11 cellular contexts compared by ENCODE assay signal in genomic region chr4:87014284-87014782, GRCh38.
A peak's percentile ranks its signal among the peaks of the same experiment; 100 is the strongest.
DNase-seq lines count a peak whose midpoint lies in the region; ATAC-seq and TF ChIP-seq lines count a peak whose summit lies in the region.
"Had no signal": no experiment of that assay in that cellular context is flagged by ENCODE, and none has a peak within 500 bp of the region (broad histone marks: within the 10 kb centered on the region; RNA-seq: fewer than 3 reads in every experiment).

No MANE protein-coding gene starts in this region.

- DNase-seq in A673 (ENCODE audit: low spot score) (peak; percentile 62), KBM-7 (peak; percentile 58), SW 1271 (lab: John Stamatoyannopoulos, UW) (no peak), islet precursor cell (no peak)
- DNase-seq: activated CD4-positive, alpha-beta T cell treated with anti-CD3 and anti-CD28 coated beads, Interleukin-2, amount 10 ng/mL, durations not matched to agents 7 days and 5 days; DMS79; stimulated activated CD4-positive, alpha-beta T cell treated with anti-CD3 and anti-CD28 coated beads, Interleukin-15, amount 100 ng/mL, for 24 hours had no signal

- CTCF ChIA-PET in A673 (lab: Charles Lee) = no interaction called here

- no peaks in the 10 kb centered on the region for H3K9me3 ChIP-seq in A673 (ENCODE audit: low read depth, low read length, poor library complexity, severe bottlenecking)
- H3K9me3 ChIP-seq in muscle layer of duodenum (ENCODE audit: control insufficient read depth in 1 of 2, low read length in 2 of 2) = no peaks in the 10 kb centered on the region

- peak overlapping the region; percentile 34 for H3K4me3 ChIP-seq in A673 (ENCODE audit: low read depth, low read length, poor library complexity, severe bottlenecking)
- H3K4me3 ChIP-seq in muscle layer of duodenum (ENCODE audit: low read depth in 1 of 2, low read length in 2 of 2) = no peak overlapping the region

- H3K36me3 ChIP-seq in A673 (ENCODE audit: insufficient read depth, low read length, poor library complexity, severe bottlenecking) (no peaks in the 10 kb centered on the region), muscle layer of duodenum (ENCODE audit: control insufficient read depth in 1 of 2, insufficient read depth in 2 of 2, low read length in 2 of 2) (no peaks in the 10 kb centered on the region)

- no TSS peak for BruUV-seq in A673 (replicated peaks; lab: Mats Ljungman, UMichigan)

- intact Hi-C loops in A673 (cut with micrococcal nuclease; ENCODE audit: unreplicated experiment) = no loop called here

- POLR2A ChIA-PET in A673 (lab: Charles Lee; ENCODE audit: low non-redundant PET) = interaction anchor here (0.6 to 0.7 kb wide), 2 partner anchors 21 to 30 kb away, joined by 3 read pairs; no protein-coding TSS in a partner anchor

- H3K27ac ChIP-seq in A673 (ENCODE audit: low read depth, low read length, poor library complexity, severe bottlenecking) (peak overlapping the region; percentile 91), cingulate gyrus (ENCODE audit: low read depth, low read length) (peak overlapping the region; percentile 29), muscle layer of duodenum (ENCODE audit: low read length) (peak overlapping the region; percentile 76)

- ATAC-seq in HG03571 (IDR thresholded peaks at IDR 0.05; ENCODE audit: unreplicated experiment) = no peak
- no peak for ATAC-seq in HG02610 (IDR thresholded peaks at IDR 0.05; ENCODE audit: unreplicated experiment)

- H3K4me1 ChIP-seq in A673 (ENCODE audit: insufficient read depth, low read length, poor library complexity, severe bottlenecking) (peaks cover 75% of the 10 kb centered on the region), muscle layer of duodenum (ENCODE audit: control insufficient read depth in 1 of 2, insufficient read depth in 2 of 2, low read length in 2 of 2) (peaks cover 37 to 53% of the 10 kb centered on the region in 2 donors)

- H3K27me3 ChIP-seq in A673 (replicated peaks; ENCODE audit: insufficient read depth, low read depth, low read length, poor library complexity) (no peaks in the 10 kb centered on the region), muscle layer of duodenum (ENCODE audit: low read depth, low read length) (no peaks in the 10 kb centered on the region)

- TF ChIP-seq CTCF in A673 (conservative IDR thresholded peaks at IDR 0.05; ENCODE audit: low read depth, low read length) = no peak

- in situ Hi-C loops in KBM-7 (cut with MboI; ENCODE audit: low pct_unique_long_range_greater_than_20kb, low sequenced_read_pairs) = no loop called here

Comparison
In these comparisons a context has a peak if more than half of its experiments do, and no peak if none do; other contexts are left out.
1. DNase-seq: peak in A673 (single experiment) and KBM-7 (single experiment); none in SW 1271 (0 of 2) and islet precursor cell (single experiment).
2. H3K27ac ChIP-seq: peak in every context shown above with its lines; median percentile 91 in A673; 76 in muscle layer of duodenum; 29 in cingulate gyrus.